ENCODE assay signal across 1 cellular context in the genomic region with DNA sequence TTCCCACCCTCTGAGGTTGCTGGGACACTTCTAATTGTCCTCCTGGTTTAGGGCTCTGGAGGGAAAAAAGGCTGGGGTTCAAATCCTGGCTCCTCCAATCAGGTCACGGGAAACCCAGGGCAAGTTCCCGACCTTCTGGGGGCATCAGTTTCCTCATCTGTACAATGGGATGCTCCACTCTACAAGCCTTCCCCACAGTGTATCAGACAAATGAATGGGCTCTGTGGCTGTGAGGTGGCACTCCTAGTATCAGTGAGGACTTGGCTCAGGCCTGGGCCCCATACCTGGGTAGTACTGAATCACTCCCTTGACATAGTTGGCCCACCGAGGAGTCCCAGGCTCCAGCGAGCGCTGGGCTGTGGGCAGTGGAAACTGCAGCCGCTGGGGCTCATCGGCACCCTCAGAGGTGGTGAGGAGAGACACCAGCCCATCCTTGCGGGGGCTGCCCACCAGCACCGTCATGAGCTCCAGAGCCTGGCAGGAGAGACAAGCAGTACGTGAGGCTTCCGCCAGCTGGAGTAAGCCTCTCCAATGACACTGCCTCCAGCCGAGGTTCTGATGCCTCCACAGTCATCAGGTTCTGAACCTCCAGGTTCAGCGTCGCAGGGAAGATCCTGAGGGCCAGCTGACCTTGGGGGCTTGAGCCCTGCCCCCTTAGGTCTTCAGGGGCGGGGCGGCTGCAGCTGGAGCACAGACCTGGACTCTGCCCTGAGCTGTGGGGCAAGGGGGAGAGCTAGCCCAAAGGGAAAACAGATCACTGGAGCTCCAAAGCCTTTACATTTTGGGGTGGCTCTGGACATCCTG.
TF ChIP-seq lines count a peak whose summit lies in the region.

No MANE protein-coding gene starts in this region.

TF ChIP-seq in HCT116, 20 proteins besides CTCF, POLR2A, EP300 and RAD21 (continued from another document):
- TF ChIP-seq, protein P1, sequence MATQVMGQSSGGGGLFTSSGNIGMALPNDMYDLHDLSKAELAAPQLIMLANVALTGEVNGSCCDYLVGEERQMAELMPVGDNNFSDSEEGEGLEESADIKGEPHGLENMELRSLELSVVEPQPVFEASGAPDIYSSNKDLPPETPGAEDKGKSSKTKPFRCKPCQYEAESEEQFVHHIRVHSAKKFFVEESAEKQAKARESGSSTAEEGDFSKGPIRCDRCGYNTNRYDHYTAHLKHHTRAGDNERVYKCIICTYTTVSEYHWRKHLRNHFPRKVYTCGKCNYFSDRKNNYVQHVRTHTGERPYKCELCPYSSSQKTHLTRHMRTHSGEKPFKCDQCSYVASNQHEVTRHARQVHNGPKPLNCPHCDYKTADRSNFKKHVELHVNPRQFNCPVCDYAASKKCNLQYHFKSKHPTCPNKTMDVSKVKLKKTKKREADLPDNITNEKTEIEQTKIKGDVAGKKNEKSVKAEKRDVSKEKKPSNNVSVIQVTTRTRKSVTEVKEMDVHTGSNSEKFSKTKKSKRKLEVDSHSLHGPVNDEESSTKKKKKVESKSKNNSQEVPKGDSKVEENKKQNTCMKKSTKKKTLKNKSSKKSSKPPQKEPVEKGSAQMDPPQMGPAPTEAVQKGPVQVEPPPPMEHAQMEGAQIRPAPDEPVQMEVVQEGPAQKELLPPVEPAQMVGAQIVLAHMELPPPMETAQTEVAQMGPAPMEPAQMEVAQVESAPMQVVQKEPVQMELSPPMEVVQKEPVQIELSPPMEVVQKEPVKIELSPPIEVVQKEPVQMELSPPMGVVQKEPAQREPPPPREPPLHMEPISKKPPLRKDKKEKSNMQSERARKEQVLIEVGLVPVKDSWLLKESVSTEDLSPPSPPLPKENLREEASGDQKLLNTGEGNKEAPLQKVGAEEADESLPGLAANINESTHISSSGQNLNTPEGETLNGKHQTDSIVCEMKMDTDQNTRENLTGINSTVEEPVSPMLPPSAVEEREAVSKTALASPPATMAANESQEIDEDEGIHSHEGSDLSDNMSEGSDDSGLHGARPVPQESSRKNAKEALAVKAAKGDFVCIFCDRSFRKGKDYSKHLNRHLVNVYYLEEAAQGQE (IDR thresholded peaks at IDR 0.05; ENCODE audit: low read depth): no peak
- no peak for TF ChIP-seq POLR2AphosphoS5 (IDR thresholded peaks at IDR 0.05; ENCODE audit: low read depth, low read length)
- TF ChIP-seq ZNF274 (IDR thresholded peaks at IDR 0.05; ENCODE audit: low read depth, low read length): no peak
- no peak for TF ChIP-seq CBX3 (IDR thresholded peaks at IDR 0.05; ENCODE audit: low read depth)
- no peak for TF ChIP-seq TCF7L2 (IDR thresholded peaks at IDR 0.05; ENCODE audit: borderline replicate concordance, extremely low read depth, insufficient read depth, insufficient read length)
- no peak for TF ChIP-seq ZFX (IDR thresholded peaks at IDR 0.05)
- TF ChIP-seq FOSL1 (IDR thresholded peaks at IDR 0.05; ENCODE audit: low read depth): no peak
- TF ChIP-seq EGR1 (IDR thresholded peaks at IDR 0.05; ENCODE audit: low read depth): no peak
